ENCODE assay signal across 33 cellular contexts in genomic region chr17:55395803-55396505, GRCh38.
"Had no signal": no experiment of that assay in that cellular context is flagged by ENCODE, and none has a peak within 500 bp of the region (broad histone marks: within the 10 kb centered on the region; RNA-seq: fewer than 3 reads in every experiment).

No MANE protein-coding gene starts in this region.

- H3K27ac Mint-ChIP-seq: activated B cell treated with CpG ODN at 0.5 μM for 24 hours; activated CD4-positive, alpha-beta memory T cell treated with anti-CD3 and anti-CD28 coated beads, Interleukin-2, amount 10 ng/mL, durations not matched to agents 7 days and 5 days; activated CD8-positive, alpha-beta memory T cell treated with anti-CD3 and anti-CD28 coated beads, Interleukin-2, amount 10 ng/mL, durations not matched to agents 7 days and 5 days; activated naive CD8-positive, alpha-beta T cell treated with anti-CD3 and anti-CD28 coated beads for 36 hours had no signal

- H3K9me2 ChIP-seq: SK-N-SH had no signal

- H3K4me1 Mint-ChIP-seq: activated CD4-positive, alpha-beta memory T cell treated with anti-CD3 and anti-CD28 coated beads, Interleukin-2, amount 10 ng/mL, durations not matched to agents 7 days and 5 days; activated CD8-positive, alpha-beta memory T cell treated with anti-CD3 and anti-CD28 coated beads, Interleukin-2, amount 10 ng/mL, durations not matched to agents 7 days and 5 days; activated naive CD8-positive, alpha-beta T cell treated with anti-CD3 and anti-CD28 coated beads for 36 hours; central memory CD8-positive, alpha-beta T cell; T-cell had no signal

- H3K9me3 Mint-ChIP-seq: activated B cell treated with CpG ODN at 0.5 μM for 24 hours; activated CD4-positive, alpha-beta memory T cell treated with anti-CD3 and anti-CD28 coated beads, Interleukin-2, amount 10 ng/mL, durations not matched to agents 7 days and 5 days; activated naive CD8-positive, alpha-beta T cell treated with anti-CD3 and anti-CD28 coated beads for 36 hours; central memory CD8-positive, alpha-beta T cell; T-cell had no signal

- ATAC-seq: activated CD8-positive, alpha-beta memory T cell treated with anti-CD3 and anti-CD28 coated beads, Interleukin-2, amount 10 ng/mL, durations not matched to agents 7 days and 5 days; Panc1; T-cell had no signal

- H3K9me3 ChIP-seq: SJSA1, SK-N-SH had no signal

- DNase-seq: activated B cell treated with CpG ODN at 0.5 μM for 24 hours; activated CD4-positive, alpha-beta memory T cell treated with anti-CD3 and anti-CD28 coated beads, Interleukin-2, amount 10 ng/mL, durations not matched to agents 7 days and 5 days; activated CD4-positive, alpha-beta T cell treated with anti-CD3 and anti-CD28 coated beads for 4 hours; activated CD4-positive, alpha-beta T cell treated with anti-CD3 and anti-CD28 coated beads, Interleukin-2, amount 50 U/mL, for 1 hour; activated CD4-positive, CD25-positive, alpha-beta regulatory T cell treated with anti-CD3 and anti-CD28 coated beads, Interleukin-2, amount 50 U/mL, for 72 hours; activated CD8-positive, alpha-beta memory T cell treated with anti-CD3 and anti-CD28 coated beads for 24 hours; activated CD8-positive, alpha-beta memory T cell treated with anti-CD3 and anti-CD28 coated beads, Interleukin-2, amount 10 ng/mL, durations not matched to agents 7 days and 5 days; activated CD8-positive, alpha-beta memory T cell treated with anti-CD3 and anti-CD28 coated beads, Interleukin-2, amount 50 U/mL, for 48 hours; activated effector memory CD4-positive, alpha-beta T cell treated with anti-CD3 and anti-CD28 coated beads, Interleukin-2, amount 50 U/mL, for 16 hours; activated naive CD4-positive, alpha-beta T cell; activated naive CD4-positive, alpha-beta T cell treated with anti-CD3 and anti-CD28 coated beads, Interleukin-2, amount 50 U/mL, for 16 hours; activated naive CD8-positive, alpha-beta T cell treated with anti-CD3 and anti-CD28 coated beads for 36 hours; activated T-cell treated with anti-CD3 and anti-CD28 coated beads, Interleukin-2, amount 50 U/mL, for 48 hours; amniotic stem cell; aorta; brain microvascular endothelial cell; Karpas-422; NCI-H1105; NCI-H1417 treated with DMSO at 0.1 percent for 48 hours; NCI-H1694; NCI-H1930; NCI-H2081 treated with DMSO at 0.1 percent for 48 hours; NCI-H226; NCI-H446 treated with DMSO at 0.1 percent for 48 hours; NCI-H524; SHP77 treated with DMSO at 0.1 percent for 48 hours; SK-N-SH; T-cell; T-helper 2 cell; T-helper 9 cell had no signal

- H3K4me1 ChIP-seq: SJSA1 had no signal

- H3K27me3 ChIP-seq: brain microvascular endothelial cell, SJSA1 had no signal

- H3K4me2 ChIP-seq: SK-N-SH had no signal

- H3K27me3 Mint-ChIP-seq: activated B cell treated with CpG ODN at 0.5 μM for 24 hours; activated CD4-positive, alpha-beta memory T cell treated with anti-CD3 and anti-CD28 coated beads, Interleukin-2, amount 10 ng/mL, durations not matched to agents 7 days and 5 days; activated CD8-positive, alpha-beta memory T cell treated with anti-CD3 and anti-CD28 coated beads, Interleukin-2, amount 10 ng/mL, durations not matched to agents 7 days and 5 days; activated naive CD8-positive, alpha-beta T cell treated with anti-CD3 and anti-CD28 coated beads for 36 hours; central memory CD8-positive, alpha-beta T cell; T-cell had no signal

- H3K4me3 Mint-ChIP-seq: activated B cell treated with CpG ODN at 0.5 μM for 24 hours; activated CD4-positive, alpha-beta memory T cell treated with anti-CD3 and anti-CD28 coated beads, Interleukin-2, amount 10 ng/mL, durations not matched to agents 7 days and 5 days; activated CD8-positive, alpha-beta memory T cell treated with anti-CD3 and anti-CD28 coated beads, Interleukin-2, amount 10 ng/mL, durations not matched to agents 7 days and 5 days; activated naive CD8-positive, alpha-beta T cell treated with anti-CD3 and anti-CD28 coated beads for 36 hours; central memory CD8-positive, alpha-beta T cell; T-cell had no signal

- H3K4me3 ChIP-seq: SJSA1 had no signal

- H3K27ac ChIP-seq: brain microvascular endothelial cell, SJSA1 had no signal
